19 cellular contexts compared by ENCODE assay signal in genomic region chr11:61687420-61687819, GRCh38. TPM values are rescaled to one million over a fixed set of nuclear protein-coding genes. Genes with fewer than 3 reads are reported as not detected.
A peak's percentile ranks its signal among the peaks of the same experiment; 100 is the strongest.
DNase-seq lines count a peak whose midpoint lies in the region; ATAC-seq, FAIRE-seq and TF ChIP-seq lines count a peak whose summit lies in the region.
"Had no signal": no experiment of that assay in that cellular context is flagged by ENCODE, and none has a peak within 500 bp of the region (broad histone marks: within the 10 kb centered on the region; RNA-seq: fewer than 3 reads in every experiment).

No MANE protein-coding gene starts in this region.

- H3K4me1 ChIP-seq in kidney (ENCODE audit: control insufficient read depth in 1 of 2, insufficient read depth in 1 of 2, low read depth in 1 of 2, low read length in 2 of 2) = peaks cover 4 to 24% of the 10 kb centered on the region in 2 donors

- H3K27me3 Mint-ChIP-seq in natural killer cell treated with Interleukin-12 subunit alpha and Interleukin-12 subunit beta and Interleukin-15 and Interleukin-18, amount 100 ng/mL, for 72 hours = peaks cover 0 to 23% of the 10 kb centered on the region in 2 donors
- H3K27me3 Mint-ChIP-seq in natural killer cell (ENCODE audit: low read depth in 2 of 2) = peaks cover 4 to 26% of the 10 kb centered on the region in 2 donors
- H3K27me3 Mint-ChIP-seq in brain = peaks cover 5% of the 10 kb centered on the region

- intact Hi-C loops in natural killer cell (cut with micrococcal nuclease) (no loop called here), kidney (cut with DNase I) (no loop called here)

- TF ChIP-seq CTCF in natural killer cell (IDR thresholded peaks at IDR 0.05) = no peak
- no peak for TF ChIP-seq CTCF in brain (conservative IDR thresholded peaks at IDR 0.05)
- no peak for TF ChIP-seq CTCF in kidney (IDR thresholded peaks at IDR 0.05; ENCODE audit: borderline replicate concordance, extremely low read depth, insufficient read depth)

- H3K27ac Mint-ChIP-seq in natural killer cell treated with Interleukin-12 subunit alpha and Interleukin-12 subunit beta and Interleukin-15 and Interleukin-18, amount 100 ng/mL, for 72 hours = no peak overlapping the region
- H3K27ac Mint-ChIP-seq in natural killer cell (peak overlapping the region in 1 of 2 donors; percentile 42), brain (peak overlapping the region in 3 of 5 experiments; percentile 3 to 81 (median 75))

- H3K4me3 ChIP-seq in kidney (ENCODE audit: low read length in 2 of 2) = no peak overlapping the region
- H3K4me3 ChIP-seq: MG63 had no signal

- no peak overlapping the region for H3K27ac ChIP-seq in kidney (ENCODE audit: low read depth in 2 of 2, low read length in 2 of 2)

- no peaks in the 10 kb centered on the region for H3K36me3 ChIP-seq in kidney (ENCODE audit: control insufficient read depth in 1 of 2, insufficient read depth in 2 of 2, low read length in 2 of 2)
- H3K36me3 ChIP-seq: MG63 had no signal

- no peak for FAIRE-seq in kidney (lab: Jason Lieb, UNC)
- FAIRE-seq: G401.6 had no signal

- no peak for ATAC-seq in natural killer cell treated with Interleukin-12 subunit alpha and Interleukin-12 subunit beta and Interleukin-15 and Interleukin-18, amount 100 ng/mL, for 72 hours
- no peak for ATAC-seq in natural killer cell
- ATAC-seq in HG03439 (IDR thresholded peaks at IDR 0.05; ENCODE audit: unreplicated experiment) = no peak
- ATAC-seq: SK-N-SH treated with all-trans-retinoic acid at 6 μM for 48 hours had no signal

- H3K9me3 ChIP-seq in kidney (ENCODE audit: control insufficient read depth in 1 of 2, low read length in 2 of 2) = no peaks in the 10 kb centered on the region
- H3K9me3 ChIP-seq: MG63 had no signal

- no peak for DNase-seq in natural killer cell treated with Interleukin-12 subunit alpha and Interleukin-12 subunit beta and Interleukin-15 and Interleukin-18, amount 100 ng/mL, for 72 hours (ENCODE audit: low spot score)
- DNase-seq in natural killer cell (no peak), kidney (peak; percentile 45), A172 (ENCODE audit: low spot score) (no peak), UCSD-AML1 (lab: John Stamatoyannopoulos, UW; ENCODE audit: unreplicated experiment) (no peak), NCI-H2227 (lab: John Stamatoyannopoulos, UW; ENCODE audit: unreplicated experiment) (no peak)
- DNase-seq: DMS 273 treated with DMSO at 0.1 percent for 48 hours, Kasumi-1, MG63, NCI-H1105, NCI-H2081 treated with DMSO at 0.1 percent for 48 hours, NCI-H226, NCI-H524, SHP77 treated with DMSO at 0.1 percent for 48 hours had no signal

- no peaks in the 10 kb centered on the region for H3K4me1 Mint-ChIP-seq in natural killer cell treated with Interleukin-12 subunit alpha and Interleukin-12 subunit beta and Interleukin-15 and Interleukin-18, amount 100 ng/mL, for 72 hours (ENCODE audit: low read depth in 2 of 2)
- H3K4me1 Mint-ChIP-seq in natural killer cell (no peaks in the 10 kb centered on the region), brain (peaks cover 58% of the 10 kb centered on the region)

- H3K9me3 Mint-ChIP-seq in natural killer cell treated with Interleukin-12 subunit alpha and Interleukin-12 subunit beta and Interleukin-15 and Interleukin-18, amount 100 ng/mL, for 72 hours = no peaks in the 10 kb centered on the region
- no peaks in the 10 kb centered on the region for H3K9me3 Mint-ChIP-seq in natural killer cell
- no peaks in the 10 kb centered on the region for H3K9me3 Mint-ChIP-seq in brain
- H3K9me3 Mint-ChIP-seq: CD14-positive monocyte had no signal

- peak overlapping the region; percentile 17 for H3K4me3 Mint-ChIP-seq in natural killer cell treated with Interleukin-12 subunit alpha and Interleukin-12 subunit beta and Interleukin-15 and Interleukin-18, amount 100 ng/mL, for 72 hours
- H3K4me3 Mint-ChIP-seq in natural killer cell (no peak overlapping the region), brain (no peak overlapping the region)
- H3K4me3 Mint-ChIP-seq: CD14-positive monocyte had no signal

- no peaks in the 10 kb centered on the region for H3K36me3 Mint-ChIP-seq in natural killer cell treated with Interleukin-12 subunit alpha and Interleukin-12 subunit beta and Interleukin-15 and Interleukin-18, amount 100 ng/mL, for 72 hours
- H3K36me3 Mint-ChIP-seq in natural killer cell (no peaks in the 10 kb centered on the region), brain (no peaks in the 10 kb centered on the region)

- H3K9ac ChIP-seq in kidney (ENCODE audit: low read length in 2 of 2) = no peak overlapping the region

RNA-seq across cellular contexts. Expression of gene DAGLA, which starts 7.2 kb away (rescaled TPM):
- total RNA-seq in natural killer cell treated with Interleukin-12 subunit alpha and Interleukin-12 subunit beta and Interleukin-15 and Interleukin-18, amount 100 ng/mL, for 72 hours = under 1 TPM; 0.08 to 0.10 TPM
- total RNA-seq in natural killer cell (under 1 TPM; 0.18 to 0.48 (median 0.38) TPM), kidney (3.9 TPM)
- polyA plus RNA-seq in brain (ENCODE audit: insufficient read depth, low read depth, low replicate concordance) (13.4 TPM), kidney (ENCODE audit: insufficient read depth, low read depth, low replicate concordance) (1.4 TPM)
- total RNA-seq in A172 (2014; rRNA removed; shearing (Covaris generic)) = 0.09 and 1.2 TPM in 2 replicates

Comparison
In these comparisons a context has a peak if more than half of its experiments do, and no peak if none do; other contexts are left out.
1. H3K27ac Mint-ChIP-seq: peak in brain (3 of 5); none in natural killer cell treated with Interleukin-12 subunit alpha and Interleukin-12 subunit beta and Interleukin-15 and Interleukin-18, amount 100 ng/mL, for 72 hours (0 of 2).